Comparison of ENCODE assay signal across 11 cellular contexts in the genomic region with DNA sequence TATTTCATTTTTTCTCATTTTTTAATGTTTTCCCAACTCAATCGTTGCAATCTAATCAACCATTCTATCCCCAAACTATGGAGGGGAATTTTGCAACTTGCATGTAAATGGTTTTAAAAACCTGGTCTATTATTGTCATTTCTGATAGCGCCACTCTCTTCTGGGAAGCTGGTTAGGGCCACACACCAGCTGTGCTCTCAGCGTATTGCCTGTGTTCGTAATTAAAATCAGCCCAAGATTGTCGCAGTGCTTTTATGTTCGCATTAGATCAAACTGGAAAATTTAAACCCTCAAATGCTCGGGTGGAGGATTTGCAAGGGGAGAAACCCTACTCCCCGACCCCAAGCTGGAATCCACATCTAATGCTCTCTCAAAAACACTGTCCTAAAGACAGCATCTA.
DNase-seq lines count a peak whose midpoint lies in the region; ATAC-seq, FAIRE-seq and TF ChIP-seq lines count a peak whose summit lies in the region.
"Had no signal": no experiment of that assay in that cellular context is flagged by ENCODE, and none has a peak within 500 bp of the region (broad histone marks: within the 10 kb centered on the region; RNA-seq: fewer than 3 reads in every experiment).

No MANE protein-coding gene starts in this region.

- H3K79me2 ChIP-seq in MM.1S (ENCODE audit: low read length) = no peaks in the 10 kb centered on the region

- 68% methylated on average over 8 of the region's 8 CpGs for WGBS in A549 (ENCODE audit: missing lambda C conversion rate)
- WGBS in spleen, 5 donors = 77 to 85% (median 78%) methylated on average over 8 of the region's 8 CpGs
- 67 to 71% methylated on average over 8 of the region's 8 CpGs for WGBS in tibial nerve, 2 donors

- H3K36me3 ChIP-seq in mucosa of stomach (ENCODE audit: control insufficient read depth, insufficient read depth, low read length) (no peaks in the 10 kb centered on the region), spleen (no peaks in the 10 kb centered on the region), tibial nerve (peaks cover 0 to 3% (median 0%) of the 10 kb centered on the region in 3 donors), MM.1S (replicated peaks; ENCODE audit: insufficient read depth, low read length) (no peaks in the 10 kb centered on the region)

- H3K27ac ChIP-seq in 22Rv1 (peak overlapping the region; percentile 46), A549 (peak overlapping the region; percentile 57 to 61; a peak in 5 of 6 replicates), VCaP (peak overlapping the region; percentile 55), spleen (no peak overlapping the region), tibial nerve (peak overlapping the region in 2 of 4 donors; percentile 77 to 78), MM.1S (ENCODE audit: low read length) (no peak overlapping the region)
- H3K27ac ChIP-seq: GM23248 had no signal

- H3K4me3 ChIP-seq in A549 = no peak overlapping the region
- H3K4me3 ChIP-seq in mucosa of stomach (ENCODE audit: low read length) = no peak overlapping the region
- H3K4me3 ChIP-seq in spleen = no peak overlapping the region
- no peak overlapping the region for H3K4me3 ChIP-seq in tibial nerve
- no peak overlapping the region for H3K4me3 ChIP-seq in MM.1S (ENCODE audit: low read length)
- H3K4me3 ChIP-seq: GM23248 had no signal

- no peak for FAIRE-seq in A549 (lab: Jason Lieb, UNC)

- H2AFZ ChIP-seq in MM.1S (ENCODE audit: low read length) = no peak overlapping the region
- H2AFZ ChIP-seq: GM23248 had no signal

- TF ChIP-seq POLR2A in A549 (IDR thresholded peaks at IDR 0.05; ENCODE audit: low read length) (no peak), spleen (IDR thresholded peaks at IDR 0.05) (no peak), tibial nerve (IDR thresholded peaks at IDR 0.05) (no peak)

- intact Hi-C loops in spleen (cut with DNase I; ENCODE audit: low total_unique reads) = no loop called here

- DNase-seq in A549 (ENCODE audit: low read depth in 1 of 2, low spot score in 1 of 2) (no peak), spleen (no peak), tibial nerve (ENCODE audit: low spot score in 2 of 2) (no peak), MM.1S (no peak)
- DNase-seq: GM23248; right cardiac atrium; stimulated activated CD4-positive, alpha-beta T cell treated with anti-CD3 and anti-CD28 coated beads, Interleukin-4, amount 100 ng/mL, for 24 hours had no signal

- no peak for ATAC-seq in A549
- ATAC-seq: stimulated activated memory B cell treated with anti-CD40 and anti-IgM and Interleukin-4, amounts not matched to agents 10 μg/mL and 1 μg/mL and 100 μg/mL, for 72 hours had no signal

- no peaks in the 10 kb centered on the region for H3K9me2 ChIP-seq in MM.1S (replicated peaks; ENCODE audit: insufficient read depth, low read length)

- no peaks in the 10 kb centered on the region for H3K27me3 ChIP-seq in mucosa of stomach (ENCODE audit: control insufficient read depth, insufficient read depth, low read length)
- no peaks in the 10 kb centered on the region for H3K27me3 ChIP-seq in spleen (replicated peaks in 1 of 7)
- H3K27me3 ChIP-seq in tibial nerve = no peaks in the 10 kb centered on the region
- H3K27me3 ChIP-seq in MM.1S (replicated peaks; ENCODE audit: insufficient read depth, low read length) = no peaks in the 10 kb centered on the region

- no peaks in the 10 kb centered on the region for H4K20me1 ChIP-seq in MM.1S (ENCODE audit: insufficient read depth, low read length)

- CTCF ChIA-PET in A549 (lab: Yijun Ruan, JAX) = interaction anchor here (1.0 to 1.5 kb wide), 4 partner anchors 9 to 188 kb away, joined by 3 to 5 read pairs (median 4); no protein-coding TSS in a partner anchor

- TF ChIP-seq RAD21 in A549 (conservative IDR thresholded peaks at IDR 0.05 in 1 of 2, IDR thresholded peaks at IDR 0.05 in 1 of 2) = no peak

- no peak for TF ChIP-seq EP300 in A549 (IDR thresholded peaks at IDR 0.05)
- TF ChIP-seq EP300 in tibial nerve (IDR thresholded peaks at IDR 0.05) = no peak

- H3F3A ChIP-seq in MM.1S (ENCODE audit: insufficient read depth, low read length) = no peaks in the 10 kb centered on the region

- POLR2A ChIA-PET in A549 (lab: Yijun Ruan, JAX) = no interaction called here

- H3K9me3 ChIP-seq in A549 (no peaks in the 10 kb centered on the region), mucosa of stomach (ENCODE audit: control insufficient read depth, low read length) (no peaks in the 10 kb centered on the region), spleen (no peaks in the 10 kb centered on the region), tibial nerve (no peaks in the 10 kb centered on the region), MM.1S (replicated peaks; ENCODE audit: insufficient read depth, low read length) (no peaks in the 10 kb centered on the region)

- no peak for TF ChIP-seq CTCF in 22Rv1 (IDR thresholded peaks at IDR 0.05)
- TF ChIP-seq CTCF in A549 (IDR thresholded peaks at IDR 0.05) = no peak
- no peak for TF ChIP-seq CTCF in VCaP (conservative IDR thresholded peaks at IDR 0.05)
- no peak for TF ChIP-seq CTCF in spleen (IDR thresholded peaks at IDR 0.05 in 8 of 11, conservative IDR thresholded peaks at IDR 0.05 in 3 of 11)
- no peak for TF ChIP-seq CTCF in tibial nerve (IDR thresholded peaks at IDR 0.05)
- no peak for TF ChIP-seq CTCF in MM.1S (IDR thresholded peaks at IDR 0.05; ENCODE audit: low read length)

- peak overlapping the region; percentile 49 for H3K4me2 ChIP-seq in A549
- no peak overlapping the region for H3K4me2 ChIP-seq in MM.1S (ENCODE audit: low read depth, low read length)

- peaks cover 32% of the 10 kb centered on the region for H3K4me1 ChIP-seq in A549
- H3K4me1 ChIP-seq in mucosa of stomach (ENCODE audit: control insufficient read depth, insufficient read depth, low read length) = peaks cover 28% of the 10 kb centered on the region
- H3K4me1 ChIP-seq in spleen = peaks cover 0 to 24% (median 0%) of the 10 kb centered on the region in 6 donors
- H3K4me1 ChIP-seq in tibial nerve = peaks cover 0 to 43% (median 5%) of the 10 kb centered on the region in 4 donors
- H3K4me1 ChIP-seq in MM.1S (ENCODE audit: low read length) = no peaks in the 10 kb centered on the region

- H3K9ac ChIP-seq in mucosa of stomach (ENCODE audit: low read length) = peak overlapping the region; percentile 8
- no peak overlapping the region for H3K9ac ChIP-seq in MM.1S (ENCODE audit: low read length)
- H3K9ac ChIP-seq: GM23248 had no signal

TF ChIP-seq in A549, 52 proteins besides CTCF, POLR2A, EP300 and RAD21:
- TF ChIP-seq SREBF2 (IDR thresholded peaks at IDR 0.05) = no peak
- no peak for TF ChIP-seq CBX2 (IDR thresholded peaks at IDR 0.05; ENCODE audit: borderline replicate concordance, low read depth)
- no peak for TF ChIP-seq FOSL2 (IDR thresholded peaks at IDR 0.05)
- TF ChIP-seq FOSL2 (CRISPR knock-in tag; IDR thresholded peaks at IDR 0.05) = no peak
- TF ChIP-seq ZNF302 (CRISPR knock-in tag; IDR thresholded peaks at IDR 0.05) = no peak

Comparison
In these comparisons a context has a peak if more than half of its experiments do, and no peak if none do; other contexts are left out.
1. H3K27ac ChIP-seq: peak in 22Rv1 (single experiment), A549 (2 of 2) and VCaP (single experiment); none in spleen (0 of 8) and MM.1S (single experiment).